5 cellular contexts compared by ENCODE assay signal in the genomic region with DNA sequence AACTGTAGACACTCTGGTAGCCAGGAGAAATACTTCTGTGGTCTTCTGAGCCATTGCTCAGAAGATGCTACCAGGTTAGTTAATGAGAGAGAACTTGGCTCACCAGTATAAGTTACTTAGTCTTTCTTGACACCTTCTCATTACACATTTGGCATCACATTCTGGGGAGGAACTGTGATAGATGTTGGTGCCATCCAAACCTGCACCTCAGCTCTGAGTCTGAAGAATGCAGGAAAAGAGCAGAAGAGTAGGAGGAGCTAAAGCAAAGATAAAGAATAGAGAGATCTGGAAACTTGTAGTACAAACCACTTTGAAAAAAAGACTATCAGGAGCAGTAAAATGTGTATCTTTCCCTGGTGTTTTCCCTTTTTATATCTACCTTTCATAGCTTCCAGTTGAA. TPM values are rescaled to one million over a fixed set of nuclear protein-coding genes. Genes with fewer than 3 reads are reported as not detected.
"Had no signal": no experiment of that assay in that cellular context is flagged by ENCODE, and none has a peak within 500 bp of the region (broad histone marks: within the 10 kb centered on the region; RNA-seq: fewer than 3 reads in every experiment).

No MANE protein-coding gene starts in this region.

- H3K36me3 Mint-ChIP-seq: IgD-negative memory B cell had no signal

- H3K27ac ChIP-seq: HL-60 had no signal

- ATAC-seq: HepG2, K562 had no signal

- H3K27me3 Mint-ChIP-seq: IgD-negative memory B cell had no signal

- H3K4me3 ChIP-seq: K562 had no signal

- DNase-seq: IMR-90 had no signal

- H3K27ac Mint-ChIP-seq: IgD-negative memory B cell had no signal

RNA-seq across cellular contexts. Expression of a gene that starts 58.9 kb away (rescaled TPM):
- polyA plus RNA-seq: IgD-negative memory B cell had no signal
